ENCODE assay signal across 8 cellular contexts in the genomic region with DNA sequence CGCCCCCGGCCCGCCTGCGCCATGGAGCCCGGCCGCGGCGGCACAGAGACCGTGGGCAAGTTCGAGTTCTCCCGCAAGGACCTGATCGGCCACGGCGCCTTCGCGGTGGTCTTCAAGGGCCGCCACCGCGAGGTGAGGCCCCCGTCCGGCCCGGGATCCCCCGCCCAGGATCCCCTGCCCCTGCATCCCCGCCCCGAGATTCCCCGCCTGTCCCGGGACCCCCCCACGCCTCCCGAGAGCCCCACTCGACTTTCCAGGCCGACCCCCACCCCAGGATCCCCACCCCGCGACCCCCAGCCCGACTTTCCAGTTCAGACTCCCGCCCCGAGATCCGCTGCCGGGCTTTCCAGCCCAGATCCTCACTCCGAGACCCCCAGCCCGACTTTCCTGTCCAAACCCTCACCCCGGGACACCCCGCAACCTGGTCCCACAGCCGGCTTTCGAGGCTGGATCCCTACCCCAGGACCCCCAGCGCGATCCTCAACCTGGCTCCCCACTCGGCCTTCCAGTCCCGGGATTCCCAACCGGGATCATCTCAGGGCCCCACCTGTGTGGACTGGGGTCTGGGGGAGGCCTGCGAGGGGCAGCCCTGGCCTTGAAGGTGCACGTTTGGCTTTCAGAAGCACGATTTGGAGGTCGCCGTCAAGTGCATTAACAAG. TPM values are rescaled to one million over a fixed set of nuclear protein-coding genes. Genes with fewer than 3 reads are reported as not detected.
DNase-seq lines count a peak whose midpoint lies in the region; ATAC-seq, FAIRE-seq and TF ChIP-seq lines count a peak whose summit lies in the region.

No MANE protein-coding gene starts in this region.

- POLR2A ChIA-PET in IMR-90 (lab: Charles Lee; ENCODE audit: unreplicated experiment) (no interaction called here), MCF 10A (lab: Yijun Ruan, JAX) (interaction anchor here (1.7 to 2.6 kb wide), 4 partner anchors 12 to 55 kb away, joined by 9 to 14 read pairs (median 10); a partner anchor contains a TSS)

- H2AFZ ChIP-seq in IMR-90 (replicated peaks; ENCODE audit: low read length, poor library complexity) = peak overlapping the region; percentile 88

- no peak overlapping the region for H4K91ac ChIP-seq in IMR-90 (ENCODE audit: insufficient read depth, low read depth, low read length)

- peak overlapping the region; percentile 59 for H3K4me3 ChIP-seq in IMR-90 (ENCODE audit: insufficient read depth, low read depth, low read length)
- peak overlapping the region; percentile 62 to 63 for H3K4me3 ChIP-seq in left lung
- H3K4me3 ChIP-seq in thymus (ENCODE audit: low read length) = peak overlapping the region; percentile 93

- peaks cover 19% of the 10 kb centered on the region for H3K36me3 Mint-ChIP-seq in MCF 10A (ENCODE audit: insufficient read depth, unreplicated experiment)

- 0% methylated on average over 5 of the region's 54 CpGs; no CpG with 5 or more reads in 1 of the 2 experiments for WGBS in IMR-90 (ENCODE audit: extremely low coverage in 2 of 2, insufficient read length in 1 of 2), 2 experiments
- WGBS in thymus = 2% methylated on average over 54 of the region's 54 CpGs

- in situ Hi-C loops in IMR-90 (cut with MboI; ENCODE audit: low sequenced_read_pairs) = no loop called here

- H3K79me1 ChIP-seq in IMR-90 (ENCODE audit: low read depth in 1 of 2, low read length in 2 of 2) = peaks cover 7 to 39% of the 10 kb centered on the region in 2 experiments

- 0 out of 2 replicates have a peak, but pooled peaks have one; percentile 0 for ATAC-seq in IMR-90 (ENCODE audit: low read depth)
- no peak for ATAC-seq in left lung
- ATAC-seq in HG02763 (IDR thresholded peaks at IDR 0.05; ENCODE audit: unreplicated experiment) = no peak

- no peak overlapping the region for H3K18ac ChIP-seq in IMR-90 (ENCODE audit: low read depth, low read length)

- H3K4me1 ChIP-seq in IMR-90 (ENCODE audit: control insufficient read depth, insufficient read depth, low read length) = peaks cover 10% of the 10 kb centered on the region
- peaks cover 7 to 35% of the 10 kb centered on the region in 2 donors for H3K4me1 ChIP-seq in left lung
- H3K4me1 ChIP-seq in thymus (ENCODE audit: control insufficient read depth, insufficient read depth, low read length) = peaks cover 24% of the 10 kb centered on the region

- H4K20me1 ChIP-seq in IMR-90 (ENCODE audit: insufficient read depth, low read length) = peaks cover 21% of the 10 kb centered on the region

- FAIRE-seq in GM12891 (lab: Jason Lieb, UNC) = no peak

- H3K27ac ChIP-seq in IMR-90 (ENCODE audit: insufficient read depth, low read length) = peak overlapping the region; percentile 56
- H3K27ac ChIP-seq in left lung = peak overlapping the region; percentile 92 to 93
- peak overlapping the region; percentile 89 for H3K27ac ChIP-seq in thymus (ENCODE audit: low read depth)

- H3K4me3 Mint-ChIP-seq in MCF 10A (ENCODE audit: unreplicated experiment) = peak overlapping the region; percentile 80

- peak; percentile 44 for DNase-seq in GM12891 (ENCODE audit: insufficient read length, low spot score)
- no peak for DNase-seq in IMR-90
- peak; percentile 27 for DNase-seq in MCF 10A (ENCODE audit: unreplicated experiment)
- DNase-seq in left lung = peak in 1 of 2 donors; percentile 80
- DNase-seq in amniotic stem cell (lab: John Stamatoyannopoulos, UW) = no peak
- no peak for DNase-seq in activated CD4-positive, alpha-beta T cell treated with anti-CD3 and anti-CD28 coated beads for 4 hours

- H3K9me1 ChIP-seq in IMR-90 (ENCODE audit: insufficient read depth, low read length) = peaks cover 9% of the 10 kb centered on the region; the same call in 1 of the 2 replicates

- H3K14ac ChIP-seq in IMR-90 (replicated peaks; ENCODE audit: low read depth, low read length) = peak overlapping the region; percentile 62

- TF ChIP-seq CTCF in IMR-90 (conservative IDR thresholded peaks at IDR 0.05; ENCODE audit: low read depth, low read length) (no peak), MCF 10A (IDR thresholded peaks at IDR 0.05; ENCODE audit: unreplicated experiment) (no peak), left lung (IDR thresholded peaks at IDR 0.05) (no peak)

- H2BK5ac ChIP-seq in IMR-90 (ENCODE audit: low read depth, low read length, poor library complexity, severe bottlenecking) = peak overlapping the region; percentile 16

- H4K5ac ChIP-seq in IMR-90 (ENCODE audit: low read depth, low read length) = no peak overlapping the region

- H3K9me3 ChIP-seq in IMR-90 (ENCODE audit: control insufficient read depth, insufficient read depth, low read length) = no peaks in the 10 kb centered on the region
- no peaks in the 10 kb centered on the region for H3K9me3 ChIP-seq in left lung
- peaks cover 2% of the 10 kb centered on the region for H3K9me3 ChIP-seq in thymus (ENCODE audit: control insufficient read depth)

- H3K27ac Mint-ChIP-seq in MCF 10A (ENCODE audit: low read depth, unreplicated experiment) = peak overlapping the region; percentile 90

- H2BK20ac ChIP-seq in IMR-90 (ENCODE audit: low read depth, low read length) = no peak overlapping the region

- peak overlapping the region; percentile 96 for H2AK9ac ChIP-seq in IMR-90 (replicated peaks; ENCODE audit: low read depth, low read length, poor library complexity)

- no peak overlapping the region for H2BK120ac ChIP-seq in IMR-90 (ENCODE audit: low read depth, low read length)

- dilution Hi-C loops in IMR-90 (cut with HindIII; ENCODE audit: low sequenced_read_pairs, unreplicated experiment) = no loop called here

- H3K23ac ChIP-seq in IMR-90 (ENCODE audit: low read depth, low read length) = peak overlapping the region; percentile 65

- TF ChIP-seq POLR2A in GM12891 (IDR thresholded peaks at IDR 0.05; ENCODE audit: low read depth, low read length) (no peak), IMR-90 (IDR thresholded peaks at IDR 0.05; ENCODE audit: low read depth, low read length) (no peak)

- intact Hi-C loops in IMR-90 (cut with micrococcal nuclease) = loop anchor here (5.0 kb wide), 1 partner anchor 63 kb away; no protein-coding TSS in a partner anchor
- intact Hi-C loops in MCF 10A (cut with micrococcal nuclease) = loop anchor here (2.0 kb wide), 1 partner anchor 64 kb away; no protein-coding TSS in a partner anchor
- intact Hi-C loops in left lung (cut with DNase I) = no loop called here

- H3K27me3 Mint-ChIP-seq in MCF 10A (ENCODE audit: insufficient read depth, unreplicated experiment) = no peaks in the 10 kb centered on the region

- H4K8ac ChIP-seq in IMR-90 (ENCODE audit: low read depth in 2 of 2, low read length in 2 of 2) = no peak overlapping the region

- no peak overlapping the region for H2BK15ac ChIP-seq in IMR-90 (ENCODE audit: low read depth, low read length)

- peaks cover 1% of the 10 kb centered on the region for H3K4me1 Mint-ChIP-seq in MCF 10A (ENCODE audit: insufficient read depth, unreplicated experiment)

- H3K4ac ChIP-seq in IMR-90 (ENCODE audit: low read depth, low read length) = peak overlapping the region; percentile 38

- H2AK5ac ChIP-seq in IMR-90 (ENCODE audit: low read depth, low read length) = peak overlapping the region; percentile 25; the same call in 1 of the 2 replicates

- CTCF ChIA-PET in IMR-90 (lab: Yijun Ruan, JAX) (no interaction called here), MCF 10A (lab: Yijun Ruan, JAX) (no interaction called here)

- no peak for TF ChIP-seq RAD21 in IMR-90 (IDR thresholded peaks at IDR 0.05; ENCODE audit: low read length)

- peak overlapping the region; percentile 28; the same call in 1 of the 2 replicates for H3K56ac ChIP-seq in IMR-90 (ENCODE audit: extremely low read depth, insufficient read depth, low read length)

- peak overlapping the region; percentile 98 for H3K4me2 ChIP-seq in IMR-90 (ENCODE audit: low read depth, low read length)

- H3K9ac ChIP-seq in IMR-90 (ENCODE audit: low read depth, low read length) = peak overlapping the region; percentile 67

- H3K36me3 ChIP-seq in IMR-90 (ENCODE audit: control insufficient read depth, insufficient read depth, low read length) = peaks cover 14% of the 10 kb centered on the region; the same call in 1 of the 2 replicates
- no peaks in the 10 kb centered on the region for H3K36me3 ChIP-seq in left lung
- no peaks in the 10 kb centered on the region for H3K36me3 ChIP-seq in thymus (ENCODE audit: control insufficient read depth, insufficient read depth)

- H3K27me3 ChIP-seq in IMR-90 (ENCODE audit: control insufficient read depth, insufficient read depth, low read length) = no peaks in the 10 kb centered on the region; the same call in 1 of the 2 replicates
- no peaks in the 10 kb centered on the region for H3K27me3 ChIP-seq in left lung
- no peaks in the 10 kb centered on the region for H3K27me3 ChIP-seq in thymus (ENCODE audit: control insufficient read depth, insufficient read depth)

- BruUV-seq in IMR-90 (replicated peaks; lab: Mats Ljungman, UMichigan) (no TSS peak), MCF 10A (replicated peaks; lab: Mats Ljungman, UMichigan) (no TSS peak)

- no peaks in the 10 kb centered on the region for H3K9me3 Mint-ChIP-seq in MCF 10A (ENCODE audit: unreplicated experiment)

TF ChIP-seq in GM12891, 5 proteins besides CTCF, POLR2A, EP300 and RAD21 (continues in another document):
- TF ChIP-seq TAF1 (IDR thresholded peaks at IDR 0.05; ENCODE audit: low read depth, low read length) (no peak), PAX5 (IDR thresholded peaks at IDR 0.05; ENCODE audit: insufficient read depth, low read length, severe bottlenecking) (no peak)

TF ChIP-seq in IMR-90, 13 proteins besides CTCF, POLR2A, EP300 and RAD21 (continues in another document):
- no peak for TF ChIP-seq SMC3 (IDR thresholded peaks at IDR 0.05; ENCODE audit: low read depth, low read length)

RNA-seq across cellular contexts. Expression of a gene that starts 0.7 kb away (rescaled TPM):
- 5.8 TPM for polyA plus RNA-seq in GM12891 (2012; ENCODE audit: low read depth, missing spikeins)
- total RNA-seq in IMR-90 (2012; rRNA removed) (1.8 and 1.9 TPM in 2 replicates), MCF 10A (2022) (21.7 and 28.2 TPM in 2 replicates), left lung (10 to 100 TPM; 21.6 to 30.0 TPM)
- polyA plus RNA-seq in IMR-90 (2012; rRNA removed) (19.2 and 20.0 TPM in 2 replicates), thymus (39.2 TPM)
- polyA plus RNA-seq in IMR-90 (2012; cell fraction: cytosol; rRNA removed) = 7.8 and 17.2 TPM in 2 replicates
- polyA plus RNA-seq in IMR-90 (2012; cell fraction: nucleus; rRNA removed; ENCODE audit: low replicate concordance) = 80.3 and 166 TPM in 2 replicates

RNA-seq across cellular contexts. Expression of a gene that starts 34.0 kb away (rescaled TPM):
- polyA plus RNA-seq in GM12891 (2012; ENCODE audit: low read depth, missing spikeins) = 19.9 TPM
- total RNA-seq in IMR-90 (2012; rRNA removed) (11.4 and 14.0 TPM in 2 replicates), MCF 10A (2022) (44.1 and 72.3 TPM in 2 replicates), left lung (10 to 100 TPM; 16.3 to 30.1 TPM)
- polyA plus RNA-seq in IMR-90 (2012; rRNA removed) (33.1 and 36.7 TPM in 2 replicates), thymus (30.0 TPM)
- 28.6 and 35.9 TPM in 2 replicates for polyA plus RNA-seq in IMR-90 (2012; cell fraction: cytosol; rRNA removed)
- 86.5 and 151 TPM in 2 replicates for polyA plus RNA-seq in IMR-90 (2012; cell fraction: nucleus; rRNA removed; ENCODE audit: low replicate concordance)

RNA-seq across cellular contexts. Expression of a gene that starts 54.6 kb away (rescaled TPM):
- polyA plus RNA-seq in GM12891 (2012; ENCODE audit: low read depth, missing spikeins) = 12.5 TPM
- total RNA-seq in IMR-90 (2012; rRNA removed) (4.3 and 5.3 TPM in 2 replicates), MCF 10A (2022) (52.4 and 54.8 TPM in 2 replicates), left lung (10 to 100 TPM; 33.5 to 41.7 TPM)
- polyA plus RNA-seq in IMR-90 (2012; rRNA removed) (10.3 and 11.4 TPM in 2 replicates), thymus (28.9 TPM)
- polyA plus RNA-seq in IMR-90 (2012; cell fraction: cytosol; rRNA removed) = 5.7 and 6.6 TPM in 2 replicates
- 20.1 and 26.9 TPM in 2 replicates for polyA plus RNA-seq in IMR-90 (2012; cell fraction: nucleus; rRNA removed; ENCODE audit: low replicate concordance)

Comparison
In these comparisons a context has a peak if more than half of its experiments do, and no peak if none do; other contexts are left out.
1. DNase-seq: peak in GM12891 (single experiment) and MCF 10A (single experiment); none in IMR-90 (single experiment), amniotic stem cell (single experiment) and activated CD4-positive, alpha-beta T cell treated with anti-CD3 and anti-CD28 coated beads for 4 hours (0 of 2).
2. intact Hi-C loops: an anchor here in IMR-90 (5.0 kb wide) and MCF 10A (2.0 kb wide); none called in left lung.
3. Peak in every context shown above with its lines, with median percentiles within 50 percentile points of each other: H3K27ac ChIP-seq and H3K4me3 ChIP-seq.